ENCODE assay signal across 18 cellular contexts in the genomic region with DNA sequence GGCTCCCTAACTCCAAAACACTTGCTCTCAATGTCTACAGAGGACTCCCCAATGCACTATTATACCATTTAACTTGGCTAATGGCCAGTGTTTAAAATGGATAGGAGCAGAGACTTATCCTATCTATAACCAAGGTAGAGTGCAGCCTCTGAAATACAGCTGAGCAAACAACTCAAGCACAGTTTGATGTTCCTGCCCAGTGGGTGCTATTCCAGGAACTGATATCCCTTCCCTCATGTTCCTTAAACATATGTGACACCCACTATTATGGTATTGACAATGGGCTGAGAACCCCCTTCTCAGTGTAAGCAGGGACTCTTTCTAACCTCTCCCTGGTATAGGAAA. TPM values are rescaled to one million over a fixed set of nuclear protein-coding genes. Genes with fewer than 3 reads are reported as not detected.
DNase-seq lines count a peak whose midpoint lies in the region; ATAC-seq, FAIRE-seq and TF ChIP-seq lines count a peak whose summit lies in the region.
"Had no signal": no experiment of that assay in that cellular context is flagged by ENCODE, and none has a peak within 500 bp of the region (broad histone marks: within the 10 kb centered on the region; RNA-seq: fewer than 3 reads in every experiment).

No MANE protein-coding gene starts in this region.

- DNase-seq in GM12892 (ENCODE audit: insufficient read length) (no peak), NCI-H128 (lab: John Stamatoyannopoulos, UW; ENCODE audit: unreplicated experiment) (peak; percentile 91), NCI-H345 treated with DMSO at 0.1 percent for 48 hours (lab: John Stamatoyannopoulos, UW; ENCODE audit: unreplicated experiment) (peak; percentile 98), body of pancreas (no peak), left lung (no peak), upper lobe of left lung (no peak)
- DNase-seq in activated CD8-positive, alpha-beta memory T cell treated with anti-CD3 and anti-CD28 coated beads, Interleukin-2, amount 50 U/mL, for 4 hours: no peak
- DNase-seq: activated CD4-positive, alpha-beta T cell treated with anti-CD3 and anti-CD28 coated beads, Interleukin-2, amount 50 U/mL, for 48 hours; activated naive CD4-positive, alpha-beta T cell treated with anti-CD3 and anti-CD28 coated beads, Interleukin-2, amount 10 ng/mL, durations not matched to agents 7 days and 5 days; activated T-cell treated with anti-CD3 and anti-CD28 coated beads, Interleukin-2, amount 50 U/mL, for 24 hours; HCEC 1CT; naive B cell; NCI-H2227 treated with DMSO at 0.1 percent for 48 hours; stimulated activated CD4-positive, alpha-beta T cell treated with anti-CD3 and anti-CD28 coated beads, Interleukin-4, amount 100 ng/mL, for 1 hour had no signal

- H3K27ac ChIP-seq in body of pancreas: no peak overlapping the region
- H3K27ac ChIP-seq in left lung: no peak overlapping the region
- H3K27ac ChIP-seq in upper lobe of left lung: no peak overlapping the region
- H3K27ac ChIP-seq: SJSA1, vagina had no signal

- H3K36me3 ChIP-seq in body of pancreas (replicated peaks in 1 of 2; ENCODE audit: insufficient read depth in 1 of 2, low read depth in 2 of 2) (no peaks in the 10 kb centered on the region), left lung (no peaks in the 10 kb centered on the region), upper lobe of left lung (no peaks in the 10 kb centered on the region)
- H3K36me3 ChIP-seq: SJSA1, vagina had no signal

- TF ChIP-seq CTCF in body of pancreas (IDR thresholded peaks at IDR 0.05) (no peak), left lung (IDR thresholded peaks at IDR 0.05) (no peak), upper lobe of left lung (IDR thresholded peaks at IDR 0.05) (no peak)

- H3K4me1 ChIP-seq in body of pancreas: peaks cover 28% of the 10 kb centered on the region
- peaks cover 0 to 4% of the 10 kb centered on the region in 2 donors for H3K4me1 ChIP-seq in left lung
- peaks cover 0 to 3% (median 0%) of the 10 kb centered on the region in 4 donors for H3K4me1 ChIP-seq in upper lobe of left lung
- H3K4me1 ChIP-seq: SJSA1, vagina had no signal

- TF ChIP-seq POLR2A in GM12892 (IDR thresholded peaks at IDR 0.05; ENCODE audit: low read depth, low read length) (no peak), body of pancreas (IDR thresholded peaks at IDR 0.05) (no peak), upper lobe of left lung (IDR thresholded peaks at IDR 0.05) (no peak)

- H3K27me3 ChIP-seq in body of pancreas (no peaks in the 10 kb centered on the region), left lung (no peaks in the 10 kb centered on the region), upper lobe of left lung (no peaks in the 10 kb centered on the region)
- H3K27me3 ChIP-seq: SJSA1, vagina had no signal

- peak; percentile 77 for FAIRE-seq in GM12892 (lab: Jason Lieb, UNC)
- FAIRE-seq: islet of Langerhans had no signal

- intact Hi-C loops in body of pancreas (cut with DNase I): no loop called here
- intact Hi-C loops in left lung (cut with DNase I): no loop called here

- ATAC-seq in body of pancreas (peak; percentile 40), left lung (no peak), upper lobe of left lung (ENCODE audit: low FRiP score in 2 of 2) (no peak), GM18867 (IDR thresholded peaks at IDR 0.05; ENCODE audit: unreplicated experiment) (no peak)

- TF ChIP-seq EP300 in upper lobe of left lung (IDR thresholded peaks at IDR 0.05): no peak

- H3K4me3 ChIP-seq in body of pancreas (no peak overlapping the region), left lung (no peak overlapping the region), upper lobe of left lung (no peak overlapping the region)
- H3K4me3 ChIP-seq: SJSA1, vagina had no signal

- H3K9me3 ChIP-seq in body of pancreas (no peaks in the 10 kb centered on the region), left lung (peaks cover 0 to 3% of the 10 kb centered on the region in 2 donors), upper lobe of left lung (no peaks in the 10 kb centered on the region)
- H3K9me3 ChIP-seq: SJSA1, vagina had no signal

RNA-seq across cellular contexts. Expression of a gene that starts 51.7 kb away (rescaled TPM):
- 44.3 TPM for polyA plus RNA-seq in GM12892 (2012; ENCODE audit: missing spikeins)
- 10 to 100 TPM; 20.1 to 31.6 TPM for total RNA-seq in body of pancreas
- total RNA-seq in left lung: 100 to 1,000 TPM; 102 to 114 TPM
- 10 to 100 TPM; 23.9 to 94.6 (median 62.0) TPM for total RNA-seq in upper lobe of left lung

Comparison
In these comparisons a context has a peak if more than half of its experiments do, and no peak if none do; other contexts are left out.
1. DNase-seq: peak in NCI-H128 (single experiment) and NCI-H345 treated with DMSO at 0.1 percent for 48 hours (single experiment); none in GM12892 (single experiment), body of pancreas (0 of 4), left lung (0 of 2), activated CD8-positive, alpha-beta memory T cell treated with anti-CD3 and anti-CD28 coated beads, Interleukin-2, amount 50 U/mL, for 4 hours (single experiment) and upper lobe of left lung (0 of 2).